In genomic region chr1:110877364-110877763, GRCh38 we compare ENCODE assay signal across 1 cellular context.
TF ChIP-seq lines count a peak whose summit lies in the region.

No MANE protein-coding gene starts in this region.

TF ChIP-seq in HepG2, 621 proteins besides CTCF, POLR2A, EP300 and RAD21:
- no peak for TF ChIP-seq FOXJ3 (CRISPR knock-in tag; IDR thresholded peaks at IDR 0.05; ENCODE audit: borderline replicate concordance)
- TF ChIP-seq ZBED4 (CRISPR knock-in tag; IDR thresholded peaks at IDR 0.05; ENCODE audit: borderline replicate concordance) = no peak
- no peak for TF ChIP-seq PRDM4 (CRISPR knock-in tag; IDR thresholded peaks at IDR 0.05; ENCODE audit: borderline replicate concordance)
- no peak for TF ChIP-seq TAF1 (CRISPR knock-in tag; IDR thresholded peaks at IDR 0.05)
- TF ChIP-seq ZNF10 (CRISPR knock-in tag; IDR thresholded peaks at IDR 0.05; ENCODE audit: borderline replicate concordance, low read depth) = no peak
- TF ChIP-seq, protein P1, sequence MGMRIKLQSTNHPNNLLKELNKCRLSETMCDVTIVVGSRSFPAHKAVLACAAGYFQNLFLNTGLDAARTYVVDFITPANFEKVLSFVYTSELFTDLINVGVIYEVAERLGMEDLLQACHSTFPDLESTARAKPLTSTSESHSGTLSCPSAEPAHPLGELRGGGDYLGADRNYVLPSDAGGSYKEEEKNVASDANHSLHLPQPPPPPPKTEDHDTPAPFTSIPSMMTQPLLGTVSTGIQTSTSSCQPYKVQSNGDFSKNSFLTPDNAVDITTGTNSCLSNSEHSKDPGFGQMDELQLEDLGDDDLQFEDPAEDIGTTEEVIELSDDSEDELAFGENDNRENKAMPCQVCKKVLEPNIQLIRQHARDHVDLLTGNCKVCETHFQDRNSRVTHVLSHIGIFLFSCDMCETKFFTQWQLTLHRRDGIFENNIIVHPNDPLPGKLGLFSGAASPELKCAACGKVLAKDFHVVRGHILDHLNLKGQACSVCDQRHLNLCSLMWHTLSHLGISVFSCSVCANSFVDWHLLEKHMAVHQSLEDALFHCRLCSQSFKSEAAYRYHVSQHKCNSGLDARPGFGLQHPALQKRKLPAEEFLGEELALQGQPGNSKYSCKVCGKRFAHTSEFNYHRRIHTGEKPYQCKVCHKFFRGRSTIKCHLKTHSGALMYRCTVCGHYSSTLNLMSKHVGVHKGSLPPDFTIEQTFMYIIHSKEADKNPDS (CRISPR knock-in tag; IDR thresholded peaks at IDR 0.05) = no peak
- no peak for TF ChIP-seq FOXC1 (CRISPR knock-in tag; IDR thresholded peaks at IDR 0.05; ENCODE audit: borderline replicate concordance)
- TF ChIP-seq CBX1 (IDR thresholded peaks at IDR 0.05; ENCODE audit: low read depth) = no peak
- TF ChIP-seq ARHGAP35 (CRISPR knock-in tag; IDR thresholded peaks at IDR 0.05; ENCODE audit: borderline replicate concordance) = no peak
- no peak for TF ChIP-seq ZBTB38 (CRISPR knock-in tag; IDR thresholded peaks at IDR 0.05)
TF ChIP-seq in HepG2: peak in this region for 0.
